Comparison of ENCODE assay signal across 1 cellular context in the genomic region with DNA sequence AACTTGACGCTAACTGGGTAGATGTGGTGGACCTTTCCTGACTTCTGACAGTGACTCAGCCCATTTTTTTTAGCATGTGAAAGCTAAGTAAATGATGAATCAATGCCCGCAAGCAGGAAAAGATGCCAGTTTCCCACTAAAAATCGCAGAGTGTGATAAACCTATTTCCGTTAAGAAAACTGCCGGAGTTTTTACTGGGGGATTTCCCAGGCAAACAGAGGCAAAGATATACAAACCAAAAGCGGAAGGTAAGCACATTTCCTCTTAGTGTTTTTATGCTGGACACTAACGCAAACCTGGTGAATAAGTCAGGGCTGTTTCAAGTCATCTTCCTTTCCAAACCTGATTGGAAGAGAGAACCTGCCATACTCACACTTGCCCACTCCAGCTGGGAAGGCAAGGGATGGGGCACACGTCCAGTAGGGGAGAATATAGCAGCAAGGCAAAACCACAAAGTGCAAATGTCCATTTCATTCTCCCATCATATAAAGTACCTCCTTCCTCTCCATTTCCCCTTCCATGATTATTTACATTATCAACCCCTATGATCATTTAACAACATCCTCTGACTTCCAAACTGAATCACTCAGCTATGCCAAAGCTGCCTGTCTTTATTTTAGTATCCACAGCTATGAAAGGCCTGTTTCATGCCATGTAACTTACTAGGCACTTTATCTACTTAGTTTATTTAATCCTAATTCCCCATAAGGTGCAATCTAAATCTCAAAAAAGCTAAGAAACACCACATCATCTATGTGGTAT.
TF ChIP-seq lines count a peak whose summit lies in the region.

No MANE protein-coding gene starts in this region.

TF ChIP-seq in IMR-90, 13 proteins besides CTCF, POLR2A, EP300 and RAD21 (continued from another document):
- no peak for TF ChIP-seq MXI1 (IDR thresholded peaks at IDR 0.05; ENCODE audit: borderline replicate concordance, low read depth, low read length)
- TF ChIP-seq MAZ (IDR thresholded peaks at IDR 0.05; ENCODE audit: borderline replicate concordance, low read depth, low read length), result no peak
- TF ChIP-seq RCOR1 (IDR thresholded peaks at IDR 0.05; ENCODE audit: insufficient replicate concordance, low read length), result no peak
- peak; percentile 45 for TF ChIP-seq MAFK (IDR thresholded peaks at IDR 0.05; ENCODE audit: low read depth, low read length)
- no peak for TF ChIP-seq CEBPB (IDR thresholded peaks at IDR 0.05; ENCODE audit: low read depth, low read length)
- TF ChIP-seq BHLHE40 (IDR thresholded peaks at IDR 0.05; ENCODE audit: low read depth, low read length), result no peak; the same call in 1 of the 2 replicates
- peak; percentile 75 for TF ChIP-seq NFE2L2 (IDR thresholded peaks at IDR 0.05; ENCODE audit: low read depth, low read length)
- peak; percentile 63 for TF ChIP-seq FOS (IDR thresholded peaks at IDR 0.05; ENCODE audit: low read depth, low read length)
